ENCODE assay signal across 28 cellular contexts in genomic region chr1:226329237-226329636, GRCh38.
"Had no signal": no experiment of that assay in that cellular context is flagged by ENCODE, and none has a peak within 500 bp of the region (broad histone marks: within the 10 kb centered on the region; RNA-seq: fewer than 3 reads in every experiment).

No MANE protein-coding gene starts in this region.

- H3K36me3 ChIP-seq: colonic mucosa, esophagus muscularis mucosa, esophagus squamous epithelium, gastrocnemius medialis, gastroesophageal sphincter, heart left ventricle, heart right ventricle had no signal

- H3K4me3 ChIP-seq: colonic mucosa, coronary artery, dorsolateral prefrontal cortex, esophagus muscularis mucosa, esophagus squamous epithelium, gastrocnemius medialis, gastroesophageal sphincter, heart left ventricle, heart right ventricle had no signal

- FAIRE-seq: colon, endometrium, endothelial cell of umbilical vein, frontal cortex had no signal

- H3K9me3 ChIP-seq: colonic mucosa, esophagus muscularis mucosa, esophagus squamous epithelium, gastrocnemius medialis, gastroesophageal sphincter, heart left ventricle, heart right ventricle had no signal

- H3K4me1 ChIP-seq: colonic mucosa, esophagus muscularis mucosa, foreskin keratinocyte, gastrocnemius medialis, gastroesophageal sphincter, heart left ventricle had no signal

- DNase-seq: colonic mucosa; cortex of kidney; dermis blood vessel endothelial cell; dorsolateral prefrontal cortex; effector CD4-positive, alpha-beta T cell; effector CD8-positive, alpha-beta T cell; effector memory CD4-positive, alpha-beta T cell; effector memory CD8-positive, alpha-beta T cell; endodermal cell; erythroblast; esophagus squamous epithelium; foreskin fibroblast; foreskin keratinocyte; foreskin melanocyte; gastrocnemius medialis; glutamatergic neuron; head of caudate nucleus; heart left ventricle; heart right ventricle had no signal

- ATAC-seq: effector memory CD8-positive, alpha-beta T cell; esophagus mucosa; foreskin keratinocyte; gastrocnemius medialis; gastroesophageal sphincter; heart left ventricle; heart right ventricle had no signal

- H3K27me3 ChIP-seq: colonic mucosa, dorsolateral prefrontal cortex, esophagus muscularis mucosa, foreskin keratinocyte, gastrocnemius medialis, gastroesophageal sphincter, heart right ventricle had no signal

- H3K27ac ChIP-seq: colonic mucosa, coronary artery, dorsolateral prefrontal cortex, epithelial cell of prostate, esophagus muscularis mucosa, esophagus squamous epithelium, foreskin keratinocyte, gastrocnemius medialis, gastroesophageal sphincter, heart left ventricle, heart right ventricle had no signal
